22 cellular contexts compared by ENCODE assay signal in the genomic region with DNA sequence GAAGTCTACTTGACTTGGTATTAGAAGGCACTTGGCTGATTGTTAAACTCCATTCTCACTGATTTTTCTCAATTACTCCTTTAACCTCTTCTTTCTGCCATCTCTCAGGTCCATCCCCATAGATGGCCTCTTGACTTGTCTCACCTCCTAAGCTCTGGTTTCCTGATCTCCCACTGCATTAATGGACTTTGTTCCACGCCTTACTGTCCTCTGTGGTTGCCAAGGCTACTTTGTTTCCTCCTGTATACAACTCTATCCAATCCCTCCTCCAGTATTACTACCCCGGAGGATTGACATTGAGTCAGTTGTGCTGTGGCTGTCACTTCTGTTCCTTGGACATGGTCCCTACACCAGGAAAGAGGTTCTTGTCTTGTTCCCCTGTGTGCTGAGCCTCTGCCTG. TPM values are rescaled to one million over a fixed set of nuclear protein-coding genes. Genes with fewer than 3 reads are reported as not detected.
DNase-seq lines count a peak whose midpoint lies in the region; ATAC-seq, FAIRE-seq and TF ChIP-seq lines count a peak whose summit lies in the region.
"Had no signal": no experiment of that assay in that cellular context is flagged by ENCODE, and none has a peak within 500 bp of the region (broad histone marks: within the 10 kb centered on the region; RNA-seq: fewer than 3 reads in every experiment).

No MANE protein-coding gene starts in this region.

- H3K4me1 ChIP-seq in hepatocyte (ENCODE audit: insufficient read depth) (peaks cover 13% of the 10 kb centered on the region), small intestine (ENCODE audit: control insufficient read depth in 2 of 2, insufficient read depth in 1 of 2, low read depth in 1 of 2, low read length in 1 of 2) (peaks cover 0 to 5% of the 10 kb centered on the region in 2 donors), ascending aorta (no peaks in the 10 kb centered on the region)
- H3K4me1 ChIP-seq: Caco-2 had no signal

- H3K9me2 ChIP-seq in hepatocyte (replicated peaks; ENCODE audit: insufficient read depth), result no peaks in the 10 kb centered on the region

- H3K9me3 ChIP-seq in hepatocyte (ENCODE audit: low read depth) (no peaks in the 10 kb centered on the region), small intestine (ENCODE audit: control insufficient read depth, low read depth) (no peaks in the 10 kb centered on the region), ascending aorta (no peaks in the 10 kb centered on the region)
- H3K9me3 ChIP-seq: BE2C, Caco-2 had no signal

- ATAC-seq in SK-N-SH treated with all-trans-retinoic acid at 6 μM for 48 hours, result no peak
- no peak for ATAC-seq in natural killer cell treated with Interleukin-12 subunit alpha and Interleukin-12 subunit beta and Interleukin-15 and Interleukin-18, amount 100 ng/mL, for 72 hours
- ATAC-seq: HCT116 had no signal

- no peak overlapping the region for H3K4me3 Mint-ChIP-seq in natural killer cell treated with Interleukin-12 subunit alpha and Interleukin-12 subunit beta and Interleukin-15 and Interleukin-18, amount 100 ng/mL, for 72 hours
- H3K4me3 Mint-ChIP-seq: CD4-positive, CD25-positive, alpha-beta regulatory T cell; HFFc6 had no signal

- peak; percentile 38 for FAIRE-seq in HTR-8/SVneo (lab: Jason Lieb, UNC)
- no peak for FAIRE-seq in small intestine (lab: Jason Lieb, UNC)
- FAIRE-seq: A204.1, D721Med, GM12892, GM18507 had no signal

- no peaks in the 10 kb centered on the region for H3K4me1 Mint-ChIP-seq in natural killer cell treated with Interleukin-12 subunit alpha and Interleukin-12 subunit beta and Interleukin-15 and Interleukin-18, amount 100 ng/mL, for 72 hours (ENCODE audit: low read depth in 2 of 2)
- H3K4me1 Mint-ChIP-seq: CD4-positive, CD25-positive, alpha-beta regulatory T cell had no signal

- peak overlapping the region; percentile 53 for H3K27ac ChIP-seq in hepatocyte
- no peak overlapping the region for H3K27ac ChIP-seq in small intestine (ENCODE audit: low read depth in 1 of 2, low read length in 1 of 2)
- H3K27ac ChIP-seq in ascending aorta, result no peak overlapping the region

- H3K36me3 ChIP-seq in hepatocyte (replicated peaks; ENCODE audit: insufficient read depth, low read depth) (no peaks in the 10 kb centered on the region), small intestine (ENCODE audit: control insufficient read depth in 2 of 2, insufficient read depth in 2 of 2, low read length in 2 of 2) (no peaks in the 10 kb centered on the region), ascending aorta (no peaks in the 10 kb centered on the region)
- H3K36me3 ChIP-seq: BE2C had no signal

- intact Hi-C loops in ascending aorta (cut with DNase I), result no loop called here

- peaks cover 59 to 84% of the 10 kb centered on the region in 2 donors for H3K27me3 Mint-ChIP-seq in natural killer cell treated with Interleukin-12 subunit alpha and Interleukin-12 subunit beta and Interleukin-15 and Interleukin-18, amount 100 ng/mL, for 72 hours

- H3K9me3 Mint-ChIP-seq in natural killer cell treated with Interleukin-12 subunit alpha and Interleukin-12 subunit beta and Interleukin-15 and Interleukin-18, amount 100 ng/mL, for 72 hours, result no peaks in the 10 kb centered on the region
- H3K9me3 Mint-ChIP-seq: HFFc6 had no signal

- no peak overlapping the region for H2AFZ ChIP-seq in hepatocyte

- no peak overlapping the region for H3K4me3 ChIP-seq in hepatocyte
- no peak overlapping the region for H3K4me3 ChIP-seq in small intestine (ENCODE audit: low read depth in 1 of 2, low read length in 2 of 2)
- no peak overlapping the region for H3K4me3 ChIP-seq in ascending aorta

- no peaks in the 10 kb centered on the region for H4K20me1 ChIP-seq in hepatocyte (ENCODE audit: insufficient read depth, poor library complexity, severe bottlenecking)

- no peak overlapping the region for H3K4me2 ChIP-seq in hepatocyte

- DNase-seq in DMS79 treated with DMSO at 0.1 percent for 48 hours (lab: John Stamatoyannopoulos, UW) (peak; percentile 58), HTR-8/SVneo (ENCODE audit: insufficient read length, low spot score) (no peak), hepatocyte (ENCODE audit: low spot score) (peak; percentile 48), small intestine (peak; percentile 84), ascending aorta (ENCODE audit: low spot score in 2 of 2) (no peak)
- no peak for DNase-seq in natural killer cell treated with Interleukin-12 subunit alpha and Interleukin-12 subunit beta and Interleukin-15 and Interleukin-18, amount 100 ng/mL, for 72 hours (ENCODE audit: low spot score)
- DNase-seq: ACHN; BE2C; Caco-2; CD4-positive, CD25-positive, alpha-beta regulatory T cell; DMS153; GDM1; GOT3; H7; HFFc6; Karpas-422 had no signal

- no peaks in the 10 kb centered on the region for H3K36me3 Mint-ChIP-seq in natural killer cell treated with Interleukin-12 subunit alpha and Interleukin-12 subunit beta and Interleukin-15 and Interleukin-18, amount 100 ng/mL, for 72 hours
- H3K36me3 Mint-ChIP-seq: CD4-positive, CD25-positive, alpha-beta regulatory T cell had no signal

- no peak for TF ChIP-seq CTCF in hepatocyte (IDR thresholded peaks at IDR 0.05; ENCODE audit: poor library complexity)
- TF ChIP-seq CTCF in ascending aorta (IDR thresholded peaks at IDR 0.05), result no peak

- H3K27me3 ChIP-seq in hepatocyte (no peaks in the 10 kb centered on the region), small intestine (ENCODE audit: control insufficient read depth in 2 of 2, insufficient read depth in 2 of 2, low read length in 2 of 2) (no peaks in the 10 kb centered on the region), ascending aorta (no peaks in the 10 kb centered on the region)
- H3K27me3 ChIP-seq: BE2C had no signal

- H3K27ac Mint-ChIP-seq in natural killer cell treated with Interleukin-12 subunit alpha and Interleukin-12 subunit beta and Interleukin-15 and Interleukin-18, amount 100 ng/mL, for 72 hours, result no peak overlapping the region
- H3K27ac Mint-ChIP-seq: CD4-positive, CD25-positive, alpha-beta regulatory T cell; HFFc6 had no signal

- no peaks in the 10 kb centered on the region for H3K79me2 ChIP-seq in hepatocyte

- 81% methylated on average over 2 of the region's 2 CpGs for WGBS in hepatocyte (ENCODE audit: low lambda C conversion rate, missing lambda C conversion rate)
- 22 to 43% (median 33%) methylated on average over 2 of the region's 2 CpGs for WGBS in small intestine, 3 donors

TF ChIP-seq in SK-N-SH treated with all-trans-retinoic acid at 6 μM for 48 hours, 23 proteins besides CTCF, POLR2A, EP300 and RAD21 (continues in another document):
- TF ChIP-seq CSDC2 (CRISPR knock-in tag; IDR thresholded peaks at IDR 0.05), result no peak
- TF ChIP-seq OSR1 (CRISPR knock-in tag; IDR thresholded peaks at IDR 0.05), result no peak
- TF ChIP-seq ZFP3 (CRISPR knock-in tag; IDR thresholded peaks at IDR 0.05), result no peak
- TF ChIP-seq, protein P1, sequence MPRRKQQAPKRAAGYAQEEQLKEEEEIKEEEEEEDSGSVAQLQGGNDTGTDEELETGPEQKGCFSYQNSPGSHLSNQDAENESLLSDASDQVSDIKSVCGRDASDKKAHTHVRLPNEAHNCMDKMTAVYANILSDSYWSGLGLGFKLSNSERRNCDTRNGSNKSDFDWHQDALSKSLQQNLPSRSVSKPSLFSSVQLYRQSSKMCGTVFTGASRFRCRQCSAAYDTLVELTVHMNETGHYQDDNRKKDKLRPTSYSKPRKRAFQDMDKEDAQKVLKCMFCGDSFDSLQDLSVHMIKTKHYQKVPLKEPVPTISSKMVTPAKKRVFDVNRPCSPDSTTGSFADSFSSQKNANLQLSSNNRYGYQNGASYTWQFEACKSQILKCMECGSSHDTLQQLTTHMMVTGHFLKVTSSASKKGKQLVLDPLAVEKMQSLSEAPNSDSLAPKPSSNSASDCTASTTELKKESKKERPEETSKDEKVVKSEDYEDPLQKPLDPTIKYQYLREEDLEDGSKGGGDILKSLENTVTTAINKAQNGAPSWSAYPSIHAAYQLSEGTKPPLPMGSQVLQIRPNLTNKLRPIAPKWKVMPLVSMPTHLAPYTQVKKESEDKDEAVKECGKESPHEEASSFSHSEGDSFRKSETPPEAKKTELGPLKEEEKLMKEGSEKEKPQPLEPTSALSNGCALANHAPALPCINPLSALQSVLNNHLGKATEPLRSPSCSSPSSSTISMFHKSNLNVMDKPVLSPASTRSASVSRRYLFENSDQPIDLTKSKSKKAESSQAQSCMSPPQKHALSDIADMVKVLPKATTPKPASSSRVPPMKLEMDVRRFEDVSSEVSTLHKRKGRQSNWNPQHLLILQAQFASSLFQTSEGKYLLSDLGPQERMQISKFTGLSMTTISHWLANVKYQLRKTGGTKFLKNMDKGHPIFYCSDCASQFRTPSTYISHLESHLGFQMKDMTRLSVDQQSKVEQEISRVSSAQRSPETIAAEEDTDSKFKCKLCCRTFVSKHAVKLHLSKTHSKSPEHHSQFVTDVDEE (CRISPR knock-in tag; IDR thresholded peaks at IDR 0.05), result no peak
- TF ChIP-seq ZC3H10 (CRISPR knock-in tag; IDR thresholded peaks at IDR 0.05), result no peak
- TF ChIP-seq, protein P2, sequence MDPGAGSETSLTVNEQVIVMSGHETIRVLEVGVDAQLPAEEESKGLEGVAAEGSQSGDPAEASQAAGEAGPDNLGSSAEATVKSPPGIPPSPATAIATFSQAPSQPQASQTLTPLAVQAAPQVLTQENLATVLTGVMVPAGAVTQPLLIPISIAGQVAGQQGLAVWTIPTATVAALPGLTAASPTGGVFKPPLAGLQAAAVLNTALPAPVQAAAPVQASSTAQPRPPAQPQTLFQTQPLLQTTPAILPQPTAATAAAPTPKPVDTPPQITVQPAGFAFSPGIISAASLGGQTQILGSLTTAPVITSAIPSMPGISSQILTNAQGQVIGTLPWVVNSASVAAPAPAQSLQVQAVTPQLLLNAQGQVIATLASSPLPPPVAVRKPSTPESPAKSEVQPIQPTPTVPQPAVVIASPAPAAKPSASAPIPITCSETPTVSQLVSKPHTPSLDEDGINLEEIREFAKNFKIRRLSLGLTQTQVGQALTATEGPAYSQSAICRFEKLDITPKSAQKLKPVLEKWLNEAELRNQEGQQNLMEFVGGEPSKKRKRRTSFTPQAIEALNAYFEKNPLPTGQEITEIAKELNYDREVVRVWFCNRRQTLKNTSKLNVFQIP (CRISPR knock-in tag; IDR thresholded peaks at IDR 0.05; ENCODE audit: borderline replicate concordance, low read depth), result no peak
- TF ChIP-seq, protein P3, sequence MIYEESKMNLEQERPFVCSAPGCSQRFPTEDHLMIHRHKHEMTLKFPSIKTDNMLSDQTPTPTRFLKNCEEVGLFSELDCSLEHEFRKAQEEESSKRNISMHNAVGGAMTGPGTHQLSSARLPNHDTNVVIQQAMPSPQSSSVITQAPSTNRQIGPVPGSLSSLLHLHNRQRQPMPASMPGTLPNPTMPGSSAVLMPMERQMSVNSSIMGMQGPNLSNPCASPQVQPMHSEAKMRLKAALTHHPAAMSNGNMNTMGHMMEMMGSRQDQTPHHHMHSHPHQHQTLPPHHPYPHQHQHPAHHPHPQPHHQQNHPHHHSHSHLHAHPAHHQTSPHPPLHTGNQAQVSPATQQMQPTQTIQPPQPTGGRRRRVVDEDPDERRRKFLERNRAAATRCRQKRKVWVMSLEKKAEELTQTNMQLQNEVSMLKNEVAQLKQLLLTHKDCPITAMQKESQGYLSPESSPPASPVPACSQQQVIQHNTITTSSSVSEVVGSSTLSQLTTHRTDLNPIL (CRISPR knock-in tag; IDR thresholded peaks at IDR 0.05; ENCODE audit: low read depth), result no peak

RNA-seq across cellular contexts. Expression of a gene that starts 10.6 kb away (rescaled TPM):
- total RNA-seq in hepatocyte (36.8 and 37.9 TPM in 2 replicates), ascending aorta (13.9 TPM)
- polyA plus RNA-seq in hepatocyte (12.1 and 14.4 TPM in 2 replicates), small intestine (10 to 100 TPM; 18.2 to 38.9 (median 22.4) TPM)
- 1 to 10 TPM; 3.6 to 4.6 TPM for total RNA-seq in natural killer cell treated with Interleukin-12 subunit alpha and Interleukin-12 subunit beta and Interleukin-15 and Interleukin-18, amount 100 ng/mL, for 72 hours

Comparison
In these comparisons a context has a peak if more than half of its experiments do, and no peak if none do; other contexts are left out.
1. DNase-seq: peak in DMS79 treated with DMSO at 0.1 percent for 48 hours (single experiment), hepatocyte (single experiment) and small intestine (single experiment); none in HTR-8/SVneo (single experiment), ascending aorta (0 of 2) and natural killer cell treated with Interleukin-12 subunit alpha and Interleukin-12 subunit beta and Interleukin-15 and Interleukin-18, amount 100 ng/mL, for 72 hours (single experiment).